ENCODE assay signal across 1 cellular context in the genomic region with DNA sequence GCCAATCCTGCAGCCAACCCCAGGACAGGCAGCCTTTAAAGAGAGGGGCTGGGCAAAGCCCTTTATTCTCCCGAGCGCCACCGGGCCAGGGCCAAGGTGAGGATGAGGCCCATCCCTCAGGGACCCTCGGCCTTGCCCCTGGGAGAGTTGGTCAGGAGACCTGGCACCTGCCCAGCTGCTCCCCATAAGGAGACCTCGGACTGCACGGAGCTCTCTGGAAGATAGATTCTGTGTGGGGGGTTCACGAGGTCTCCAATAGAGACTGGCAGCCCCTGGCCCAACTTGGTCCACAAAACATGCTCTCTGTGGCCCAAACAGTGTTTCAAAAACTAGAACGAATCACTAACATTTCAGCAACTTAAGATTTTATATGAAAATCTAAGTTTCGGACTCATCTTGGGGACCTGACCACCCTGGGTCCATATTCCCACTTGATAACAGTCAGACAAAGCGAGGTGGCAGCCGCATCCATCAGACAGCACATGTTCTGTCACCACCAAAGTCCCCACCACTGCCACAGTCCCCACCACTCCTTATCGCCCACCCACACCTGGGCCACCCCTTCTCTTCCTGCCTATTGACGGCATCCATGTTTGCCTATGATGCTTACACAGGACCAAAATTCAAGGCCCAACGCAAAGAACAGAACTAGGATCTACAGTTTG.
TF ChIP-seq lines count a peak whose summit lies in the region.

No MANE protein-coding gene starts in this region.

TF ChIP-seq in WTC11, 78 proteins besides CTCF, POLR2A, EP300 and RAD21 (continued from another document):
- TF ChIP-seq ZNF138 (CRISPR knock-in tag; conservative IDR thresholded peaks at IDR 0.05), result no peak
- TF ChIP-seq, protein P1, sequence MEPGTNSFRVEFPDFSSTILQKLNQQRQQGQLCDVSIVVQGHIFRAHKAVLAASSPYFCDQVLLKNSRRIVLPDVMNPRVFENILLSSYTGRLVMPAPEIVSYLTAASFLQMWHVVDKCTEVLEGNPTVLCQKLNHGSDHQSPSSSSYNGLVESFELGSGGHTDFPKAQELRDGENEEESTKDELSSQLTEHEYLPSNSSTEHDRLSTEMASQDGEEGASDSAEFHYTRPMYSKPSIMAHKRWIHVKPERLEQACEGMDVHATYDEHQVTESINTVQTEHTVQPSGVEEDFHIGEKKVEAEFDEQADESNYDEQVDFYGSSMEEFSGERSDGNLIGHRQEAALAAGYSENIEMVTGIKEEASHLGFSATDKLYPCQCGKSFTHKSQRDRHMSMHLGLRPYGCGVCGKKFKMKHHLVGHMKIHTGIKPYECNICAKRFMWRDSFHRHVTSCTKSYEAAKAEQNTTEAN (CRISPR knock-in tag; IDR thresholded peaks at IDR 0.05), result no peak
- TF ChIP-seq GABPB1 (CRISPR knock-in tag; IDR thresholded peaks at IDR 0.05), result no peak
